ENCODE assay signal across 19 cellular contexts in the genomic region with DNA sequence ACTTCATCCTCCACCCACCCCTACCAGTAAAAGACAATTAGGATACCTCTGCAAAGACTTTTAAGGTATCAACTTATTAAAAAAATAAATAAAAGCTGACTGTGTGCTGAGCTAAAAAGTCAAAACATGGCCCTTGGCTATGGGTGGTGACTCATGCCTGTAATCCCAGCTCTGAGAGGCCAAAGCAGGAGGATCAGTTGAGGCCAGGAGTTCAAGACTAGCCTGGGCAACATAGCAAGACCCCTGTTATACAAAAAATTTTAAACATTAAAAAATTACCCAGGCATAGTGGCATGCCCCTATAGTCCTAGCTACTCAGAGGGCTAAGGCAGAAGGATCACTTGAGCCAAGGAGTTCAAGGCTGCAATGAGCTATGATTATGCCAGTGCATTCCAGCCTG.
DNase-seq lines count a peak whose midpoint lies in the region; ATAC-seq, FAIRE-seq and TF ChIP-seq lines count a peak whose summit lies in the region.
"Had no signal": no experiment of that assay in that cellular context is flagged by ENCODE, and none has a peak within 500 bp of the region (broad histone marks: within the 10 kb centered on the region; RNA-seq: fewer than 3 reads in every experiment).

No MANE protein-coding gene starts in this region.

- H3K9me3 ChIP-seq in K562 (replicated peaks; ENCODE audit: control insufficient read depth, insufficient read depth, low read depth, low read length): no peaks in the 10 kb centered on the region
- H3K9me3 ChIP-seq in HepG2 (ENCODE audit: low read length): no peaks in the 10 kb centered on the region
- H3K9me3 ChIP-seq: A549; BLaER1 treated with 17β-estradiol and CSF1 and Interleukin-3, amounts not matched to agents 10 nM and 100 nM; Caco-2 had no signal

- H2AFZ ChIP-seq in K562 (ENCODE audit: low read depth, low read length) (no peak overlapping the region), HepG2 (ENCODE audit: low read length) (no peak overlapping the region)

- TF ChIP-seq EP300 in K562 (IDR thresholded peaks at IDR 0.05; ENCODE audit: low read length) (no peak), HepG2 (IDR thresholded peaks at IDR 0.05; ENCODE audit: low read depth in 2 of 2, low read length in 2 of 2) (no peak), HepG2 (CRISPR knock-in tag; IDR thresholded peaks at IDR 0.05; ENCODE audit: borderline replicate concordance) (no peak)

- TF ChIP-seq RAD21 in K562 (CRISPR knock-in tag; conservative IDR thresholded peaks at IDR 0.05 in 1 of 2, IDR thresholded peaks at IDR 0.05 in 1 of 2): no peak
- TF ChIP-seq RAD21 in HepG2 (CRISPR knock-in tag; IDR thresholded peaks at IDR 0.05): no peak

- TF ChIP-seq POLR2A in K562 (conservative IDR thresholded peaks at IDR 0.05): no peak
- TF ChIP-seq POLR2A in HepG2 (IDR thresholded peaks at IDR 0.05; ENCODE audit: insufficient read depth in 1 of 2, low read depth in 2 of 2, low read length in 2 of 2): no peak

- intact Hi-C loops in K562 (cut with micrococcal nuclease): no loop called here
- intact Hi-C loops in HepG2 (cut with micrococcal nuclease; ENCODE audit: unreplicated experiment): loop anchor here (1.0 to 2.0 kb wide), 2 partner anchors 46 to 217 kb away; no protein-coding TSS in a partner anchor

- H3K79me2 ChIP-seq in K562 (ENCODE audit: control insufficient read depth, insufficient read depth, low read length) (no peaks in the 10 kb centered on the region), HepG2 (ENCODE audit: insufficient read depth, low read length) (no peaks in the 10 kb centered on the region)

- no peaks in the 10 kb centered on the region for H4K20me1 ChIP-seq in K562 (replicated peaks; ENCODE audit: control insufficient read depth, insufficient read depth, low read length)
- no peaks in the 10 kb centered on the region for H4K20me1 ChIP-seq in HepG2 (ENCODE audit: insufficient read depth, low read length)
- H4K20me1 ChIP-seq: BLaER1 treated with 17β-estradiol and CSF1 and Interleukin-3, amounts not matched to agents 10 nM and 100 nM had no signal

- H3K36me3 ChIP-seq in K562 (ENCODE audit: control insufficient read depth, insufficient read depth, low read length) (no peaks in the 10 kb centered on the region), HepG2 (replicated peaks in 1 of 2; ENCODE audit: control insufficient read depth in 1 of 2, insufficient read depth in 2 of 2, low read length in 2 of 2) (no peaks in the 10 kb centered on the region)
- H3K36me3 ChIP-seq: BLaER1 treated with 17β-estradiol and CSF1 and Interleukin-3, amounts not matched to agents 10 nM and 100 nM had no signal

- CTCF ChIA-PET in K562 (lab: Yijun Ruan, JAX; ENCODE audit: low intra/inter-chr PET ratio) (no interaction called here), HepG2 (lab: Yijun Ruan, JAX; ENCODE audit: low intra/inter-chr PET ratio, low total read pairs) (no interaction called here)

- BruUV-seq in K562 (replicated peaks; lab: Mats Ljungman, UMichigan): no TSS peak
- BruUV-seq in HepG2 (replicated peaks; lab: Mats Ljungman, UMichigan): no TSS peak

- POLR2A ChIA-PET in K562 (lab: Yijun Ruan, JAX) (no interaction called here), HepG2 (lab: Yijun Ruan, JAX) (interaction anchor here (1.1 kb wide), 1 partner anchor 18 kb away, joined by 3 read pairs; no protein-coding TSS in a partner anchor)

- H3K9me1 ChIP-seq in K562 (ENCODE audit: control insufficient read depth, insufficient read depth, low read length): no peaks in the 10 kb centered on the region

- H3K4me3 ChIP-seq in K562: no peak overlapping the region
- H3K4me3 ChIP-seq in HepG2 (replicated peaks in 1 of 3; ENCODE audit: insufficient read depth in 1 of 3, low read depth in 2 of 3, low read length in 3 of 3): no peak overlapping the region
- H3K4me3 ChIP-seq: A549; BLaER1 treated with 17β-estradiol and CSF1 and Interleukin-3, amounts not matched to agents 10 nM and 100 nM had no signal

- ATAC-seq in K562 (no peak), HepG2 (no peak), GM19035 (IDR thresholded peaks at IDR 0.05; ENCODE audit: unreplicated experiment) (no peak), GM18870 (IDR thresholded peaks at IDR 0.05; ENCODE audit: unreplicated experiment) (no peak), HG03135 (IDR thresholded peaks at IDR 0.05; ENCODE audit: unreplicated experiment) (no peak)
- ATAC-seq: A549; CD8-positive, alpha-beta T cell had no signal

- H3K27ac ChIP-seq in K562 (ENCODE audit: extremely low read depth, low read depth, low read length) (no peak overlapping the region), HepG2 (ENCODE audit: extremely low read length, insufficient read depth, low read length) (no peak overlapping the region)
- H3K27ac ChIP-seq: A549; BLaER1 treated with 17β-estradiol and CSF1 and Interleukin-3, amounts not matched to agents 10 nM and 100 nM; C4-2B had no signal

- no peak for TF ChIP-seq CTCF in K562 (IDR thresholded peaks at IDR 0.05 in 2 of 3, conservative IDR thresholded peaks at IDR 0.05 in 1 of 3; ENCODE audit: insufficient read depth in 2 of 3, low read depth in 1 of 3, low read length in 3 of 3)
- no peak for TF ChIP-seq CTCF in HepG2 (CRISPR knock-in tag; IDR thresholded peaks at IDR 0.05)

- no peak overlapping the region for H3K4me2 ChIP-seq in K562 (ENCODE audit: insufficient read depth, low read length)
- no peak overlapping the region for H3K4me2 ChIP-seq in HepG2 (ENCODE audit: low read depth, low read length)
- H3K4me2 ChIP-seq: A549; BLaER1 treated with 17β-estradiol and CSF1 and Interleukin-3, amounts not matched to agents 10 nM and 100 nM had no signal

- H3K4me1 ChIP-seq in K562 (replicated peaks in 1 of 2; ENCODE audit: control insufficient read depth in 2 of 2, insufficient read depth in 2 of 2, low read length in 2 of 2) (peaks cover 6 to 37% of the 10 kb centered on the region in 2 experiments; a peak in 3 of 5 replicates), HepG2 (ENCODE audit: insufficient read depth, low read length) (peaks cover 70% of the 10 kb centered on the region)
- H3K4me1 ChIP-seq: Caco-2 had no signal

- H3K9ac ChIP-seq in K562 (ENCODE audit: insufficient read depth in 1 of 2, low read depth in 2 of 2, low read length in 2 of 2): no peak overlapping the region
- no peak overlapping the region for H3K9ac ChIP-seq in HepG2 (ENCODE audit: insufficient read depth, low read depth, low read length)
- H3K9ac ChIP-seq: BLaER1 treated with 17β-estradiol and CSF1 and Interleukin-3, amounts not matched to agents 10 nM and 100 nM had no signal

- DNase-seq in K562 (ENCODE audit: extremely low read depth in 1 of 4, low spot score in 3 of 4) (no peak), HepG2 (ENCODE audit: low spot score) (no peak)
- DNase-seq: AML-193; Caco-2; Calu3; CD4-positive, alpha-beta T cell; CD8-positive, alpha-beta T cell; DMS79 treated with DMSO at 0.1 percent for 48 hours; GF-D8 had no signal

- H3K27me3 ChIP-seq in K562 (ENCODE audit: control insufficient read depth in 2 of 2, insufficient read depth in 2 of 2, low read length in 2 of 2): no peaks in the 10 kb centered on the region
- H3K27me3 ChIP-seq in HepG2 (ENCODE audit: control insufficient read depth in 1 of 2, insufficient read depth in 2 of 2, low read length in 2 of 2): no peaks in the 10 kb centered on the region
- H3K27me3 ChIP-seq: BLaER1 treated with 17β-estradiol and CSF1 and Interleukin-3, amounts not matched to agents 10 nM and 100 nM had no signal

- no peak for FAIRE-seq in K562 (lab: Jason Lieb, UNC)
- FAIRE-seq in HepG2 (lab: Jason Lieb, UNC): no peak
- FAIRE-seq: A549, D721Med, G401.6, GM12891, GM19239 had no signal

- in situ Hi-C loops in K562 (cut with MboI) (no loop called here), HepG2 (cut with HindIII; ENCODE audit: extremely low pct_ligation_motif_present, low pct_unique_long_range_greater_than_20kb) (loop anchor here (25.0 kb wide), 1 partner anchor 209 kb away; no protein-coding TSS in a partner anchor)

TF ChIP-seq in K562, 482 proteins besides CTCF, POLR2A, EP300 and RAD21:
- TF ChIP-seq ZNF121 (CRISPR knock-in tag; conservative IDR thresholded peaks at IDR 0.05) (peak; percentile 76), ZNF644 (tag; IDR thresholded peaks at IDR 0.05; ENCODE audit: low read depth) (no peak)

TF ChIP-seq in HepG2, 621 proteins besides CTCF, POLR2A, EP300 and RAD21:
- TF ChIP-seq ZMYM3 (CRISPR knock-in tag; IDR thresholded peaks at IDR 0.05) (0 out of 2 replicates have a peak, but pooled peaks have one; percentile 32), KDM5A (IDR thresholded peaks at IDR 0.05; ENCODE audit: borderline replicate concordance, low read length) (no peak), RCOR2 (CRISPR knock-in tag; IDR thresholded peaks at IDR 0.05) (peak; percentile 41; the same call in 1 of the 2 replicates), ZNF333 (CRISPR knock-in tag; IDR thresholded peaks at IDR 0.05; ENCODE audit: borderline replicate concordance) (no peak), FOSL2 (CRISPR knock-in tag; IDR thresholded peaks at IDR 0.05) (peak; percentile 45), ZNF644 (CRISPR knock-in tag; IDR thresholded peaks at IDR 0.05; ENCODE audit: low read depth) (0 out of 2 replicates have a peak, but pooled peaks have one; percentile 14), FOXA3 (CRISPR knock-in tag; IDR thresholded peaks at IDR 0.05) (no peak), ZNF766 (CRISPR knock-in tag; IDR thresholded peaks at IDR 0.05; ENCODE audit: borderline replicate concordance) (no peak), SCMH1 (CRISPR knock-in tag; IDR thresholded peaks at IDR 0.05; ENCODE audit: borderline replicate concordance) (no peak), ZNF121 (CRISPR knock-in tag; IDR thresholded peaks at IDR 0.05) (peak; percentile 86; the same call in 1 of the 2 replicates), SYNCRIP (IDR thresholded peaks at IDR 0.05; ENCODE audit: insufficient read depth, low read depth, low read length) (no peak)

Comparison
In these comparisons a context has a peak if more than half of its experiments do, and no peak if none do; other contexts are left out.
1. Of the 241 proteins assayed by ChIP-seq in both HepG2 and K562: peak only in HepG2: ZNF644; only in K562: none; in both: ZNF121; in neither: 239.